20 cellular contexts compared by ENCODE assay signal in genomic region chr5:139952464-139953070, GRCh38.
"Had no signal": no experiment of that assay in that cellular context is flagged by ENCODE, and none has a peak within 500 bp of the region (broad histone marks: within the 10 kb centered on the region; RNA-seq: fewer than 3 reads in every experiment).

No MANE protein-coding gene starts in this region.

- DNase-seq: activated CD4-positive, alpha-beta T cell treated with anti-CD3 and anti-CD28 coated beads, Interleukin-2, amount 10 ng/mL, durations not matched to agents 7 days and 5 days; activated CD8-positive, alpha-beta memory T cell treated with anti-CD3 and anti-CD28 coated beads, Interleukin-2, amount 10 ng/mL, durations not matched to agents 7 days and 5 days; activated CD8-positive, alpha-beta T cell treated with anti-CD3 and anti-CD28 coated beads for 36 hours; activated effector memory CD4-positive, alpha-beta T cell treated with anti-CD3 and anti-CD28 coated beads, Interleukin-2, amount 50 U/mL, for 16 hours; activated naive CD4-positive, alpha-beta T cell treated with anti-CD3 and anti-CD28 coated beads, Interleukin-2, amount 10 ng/mL, durations not matched to agents 7 days and 5 days; activated T-cell treated with anti-CD3 and anti-CD28 coated beads for 4 hours; foreskin fibroblast; immature natural killer cell; left lung; naive thymus-derived CD8-positive, alpha-beta T cell; right lobe of liver; stimulated activated CD4-positive, alpha-beta T cell treated with anti-CD3 and anti-CD28 coated beads, Interleukin-15, amount 100 ng/mL, for 24 hours; stimulated activated CD8-positive, alpha-beta memory T cell treated with anti-CD3 and anti-CD28 coated beads, Interleukin-4, amount 100 ng/mL, for 48 hours; stimulated activated naive B cell treated with anti-CD40 and anti-IgM and Interleukin-4, amounts not matched to agents 10 μg/mL and 1 μg/mL and 100 μg/mL, for 72 hours; transverse colon; uterus had no signal

- H3K36me3 Mint-ChIP-seq: activated CD8-positive, alpha-beta memory T cell treated with anti-CD3 and anti-CD28 coated beads, Interleukin-2, amount 10 ng/mL, durations not matched to agents 7 days and 5 days; activated naive CD4-positive, alpha-beta T cell treated with anti-CD3 and anti-CD28 coated beads, Interleukin-2, amount 10 ng/mL, durations not matched to agents 7 days and 5 days; immature natural killer cell; naive thymus-derived CD8-positive, alpha-beta T cell; stimulated activated naive B cell treated with anti-CD40 and anti-IgM and Interleukin-4, amounts not matched to agents 10 μg/mL and 1 μg/mL and 100 μg/mL, for 72 hours had no signal

- H3K4me3 Mint-ChIP-seq: activated CD4-positive, alpha-beta T cell treated with anti-CD3 and anti-CD28 coated beads, Interleukin-2, amount 10 ng/mL, durations not matched to agents 7 days and 5 days; activated CD8-positive, alpha-beta memory T cell treated with anti-CD3 and anti-CD28 coated beads, Interleukin-2, amount 10 ng/mL, durations not matched to agents 7 days and 5 days; activated CD8-positive, alpha-beta T cell treated with anti-CD3 and anti-CD28 coated beads for 36 hours; activated naive CD4-positive, alpha-beta T cell treated with anti-CD3 and anti-CD28 coated beads, Interleukin-2, amount 10 ng/mL, durations not matched to agents 7 days and 5 days; immature natural killer cell; naive thymus-derived CD8-positive, alpha-beta T cell; stimulated activated naive B cell treated with anti-CD40 and anti-IgM and Interleukin-4, amounts not matched to agents 10 μg/mL and 1 μg/mL and 100 μg/mL, for 72 hours had no signal

- H3K4me2 ChIP-seq: smooth muscle cell had no signal

- H3K9ac ChIP-seq: parathyroid adenoma had no signal

- H3K36me3 ChIP-seq: cardiac muscle cell, left lung, right lobe of liver, transverse colon, uterus had no signal

- H3K4me3 ChIP-seq: cardiac muscle cell, left lung, lung, right lobe of liver, smooth muscle cell, transverse colon, uterus had no signal

- H3K9me3 ChIP-seq: left lung, right lobe of liver, transverse colon, uterus had no signal

- H3K9me3 Mint-ChIP-seq: activated CD4-positive, alpha-beta T cell treated with anti-CD3 and anti-CD28 coated beads, Interleukin-2, amount 10 ng/mL, durations not matched to agents 7 days and 5 days; activated CD8-positive, alpha-beta T cell treated with anti-CD3 and anti-CD28 coated beads for 36 hours; activated naive CD4-positive, alpha-beta T cell treated with anti-CD3 and anti-CD28 coated beads, Interleukin-2, amount 10 ng/mL, durations not matched to agents 7 days and 5 days; immature natural killer cell; naive thymus-derived CD8-positive, alpha-beta T cell; stimulated activated naive B cell treated with anti-CD40 and anti-IgM and Interleukin-4, amounts not matched to agents 10 μg/mL and 1 μg/mL and 100 μg/mL, for 72 hours had no signal

- H3K4me1 Mint-ChIP-seq: activated CD4-positive, alpha-beta T cell treated with anti-CD3 and anti-CD28 coated beads, Interleukin-2, amount 10 ng/mL, durations not matched to agents 7 days and 5 days; activated CD8-positive, alpha-beta memory T cell treated with anti-CD3 and anti-CD28 coated beads, Interleukin-2, amount 10 ng/mL, durations not matched to agents 7 days and 5 days; activated naive CD4-positive, alpha-beta T cell treated with anti-CD3 and anti-CD28 coated beads, Interleukin-2, amount 10 ng/mL, durations not matched to agents 7 days and 5 days; immature natural killer cell; stimulated activated naive B cell treated with anti-CD40 and anti-IgM and Interleukin-4, amounts not matched to agents 10 μg/mL and 1 μg/mL and 100 μg/mL, for 72 hours had no signal

- H2AFZ ChIP-seq: parathyroid adenoma had no signal

- ATAC-seq: activated CD8-positive, alpha-beta memory T cell treated with anti-CD3 and anti-CD28 coated beads, Interleukin-2, amount 10 ng/mL, durations not matched to agents 7 days and 5 days; activated CD8-positive, alpha-beta T cell treated with anti-CD3 and anti-CD28 coated beads for 36 hours; left lung; naive thymus-derived CD8-positive, alpha-beta T cell; right lobe of liver; stimulated activated naive B cell treated with anti-CD40 and anti-IgM and Interleukin-4, amounts not matched to agents 10 μg/mL and 1 μg/mL and 100 μg/mL, for 72 hours had no signal

- H3K27me3 ChIP-seq: cardiac muscle cell, left lung, right lobe of liver, transverse colon, uterus had no signal

- H3K4me1 ChIP-seq: left lung, right lobe of liver, transverse colon, uterus had no signal

- H3K27ac Mint-ChIP-seq: activated CD4-positive, alpha-beta T cell treated with anti-CD3 and anti-CD28 coated beads, Interleukin-2, amount 10 ng/mL, durations not matched to agents 7 days and 5 days; activated CD8-positive, alpha-beta memory T cell treated with anti-CD3 and anti-CD28 coated beads, Interleukin-2, amount 10 ng/mL, durations not matched to agents 7 days and 5 days; activated CD8-positive, alpha-beta T cell treated with anti-CD3 and anti-CD28 coated beads for 36 hours; activated naive CD4-positive, alpha-beta T cell treated with anti-CD3 and anti-CD28 coated beads, Interleukin-2, amount 10 ng/mL, durations not matched to agents 7 days and 5 days; immature natural killer cell; stimulated activated naive B cell treated with anti-CD40 and anti-IgM and Interleukin-4, amounts not matched to agents 10 μg/mL and 1 μg/mL and 100 μg/mL, for 72 hours had no signal

- H3K27ac ChIP-seq: cardiac muscle cell, left lung, parathyroid adenoma, right lobe of liver, transverse colon, uterus had no signal
